8 cellular contexts compared by ENCODE assay signal in the genomic region with DNA sequence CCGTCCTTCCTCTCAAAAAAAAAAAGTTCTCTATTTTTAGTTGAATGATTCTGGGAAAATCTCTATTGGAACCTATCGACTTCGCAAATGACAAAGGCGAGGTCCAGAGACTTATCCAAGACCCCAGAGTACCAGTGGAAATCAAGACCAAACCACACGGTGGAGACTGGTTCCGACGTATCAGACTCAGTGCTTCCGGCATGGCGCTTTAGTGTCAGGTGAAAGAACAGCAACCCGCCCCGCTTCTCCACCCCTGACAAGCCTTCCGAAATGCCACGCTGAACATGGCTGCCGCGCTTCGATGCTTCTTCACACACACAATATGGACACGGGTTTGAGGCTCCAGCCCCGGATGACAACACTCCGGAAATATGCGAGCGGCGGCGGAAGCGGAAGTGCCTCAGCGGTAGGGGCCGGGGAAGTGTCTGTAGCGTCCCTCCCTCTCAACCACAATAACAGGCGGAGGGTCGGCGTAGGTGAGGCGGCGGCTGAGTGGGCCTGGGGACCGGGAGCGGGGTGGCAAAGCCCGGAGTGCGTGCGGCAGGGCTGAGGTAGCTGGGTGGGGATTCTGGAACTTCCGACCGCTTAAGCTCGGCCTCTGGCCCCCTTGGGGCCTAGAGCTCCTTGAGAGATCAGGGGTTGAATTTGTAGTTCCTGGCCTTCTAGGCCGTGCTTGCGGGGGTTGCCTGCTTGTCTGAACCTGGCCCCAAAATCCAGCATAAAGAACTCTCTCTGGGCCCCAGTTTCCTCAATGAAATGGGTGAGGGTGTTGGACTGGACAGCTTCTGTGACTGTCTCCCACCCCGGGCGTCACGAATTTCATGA. TPM values are rescaled to one million over a fixed set of nuclear protein-coding genes. Genes with fewer than 3 reads are reported as not detected.
A peak's percentile ranks its signal among the peaks of the same experiment; 100 is the strongest.
DNase-seq lines count a peak whose midpoint lies in the region; ATAC-seq and TF ChIP-seq lines count a peak whose summit lies in the region.

A gene with protein sequence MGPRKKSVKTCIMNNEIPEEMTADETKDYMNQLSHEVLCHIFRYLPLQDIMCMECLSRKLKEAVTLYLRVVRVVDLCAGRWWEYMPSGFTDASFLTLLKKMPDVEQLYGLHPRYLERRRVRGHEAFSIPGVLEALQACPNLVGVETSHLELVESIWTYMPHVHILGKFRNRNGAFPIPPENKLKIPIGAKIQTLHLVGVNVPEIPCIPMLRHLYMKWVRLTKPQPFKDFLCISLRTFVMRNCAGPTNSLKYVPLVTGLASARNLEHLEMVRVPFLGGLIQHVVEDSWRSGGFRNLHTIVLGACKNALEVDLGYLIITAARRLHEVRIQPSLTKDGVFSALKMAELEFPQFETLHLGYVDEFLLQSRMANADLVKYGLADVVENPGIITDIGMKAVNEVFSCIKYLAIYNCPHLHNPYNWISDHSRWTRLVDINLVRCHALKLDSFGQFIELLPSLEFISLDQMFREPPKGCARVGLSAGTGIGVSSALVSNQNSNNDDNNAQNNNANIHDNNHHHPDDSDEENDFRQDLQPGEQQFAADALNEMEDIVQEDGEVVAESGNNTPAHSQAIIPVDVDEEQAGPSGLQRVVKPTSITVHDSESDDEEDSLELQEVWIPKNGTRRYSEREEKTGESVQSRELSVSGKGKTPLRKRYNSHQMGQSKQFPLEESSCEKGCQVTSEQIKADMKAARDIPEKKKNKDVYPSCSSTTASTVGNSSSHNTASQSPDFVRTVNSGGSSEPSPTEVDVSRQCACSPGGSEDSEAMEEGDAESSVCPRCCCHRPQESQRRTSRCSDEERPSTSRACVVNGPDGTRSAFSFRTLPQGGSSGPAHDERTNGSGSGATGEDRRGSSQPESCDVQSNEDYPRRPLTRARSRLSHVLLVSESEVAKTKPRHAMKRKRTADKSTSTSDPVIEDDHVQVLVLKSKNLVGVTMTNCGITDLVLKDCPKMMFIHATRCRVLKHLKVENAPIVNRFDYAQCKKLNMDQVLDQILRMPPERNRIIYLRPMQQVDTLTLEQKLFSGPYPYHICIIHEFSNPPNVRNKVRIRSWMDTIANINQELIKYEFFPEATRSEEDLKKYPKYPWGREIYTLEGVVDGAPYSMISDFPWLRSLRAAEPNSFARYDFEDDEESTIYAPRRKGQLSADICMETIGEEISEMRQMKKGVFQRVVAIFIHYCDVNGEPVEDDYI (plus strand): TSS at position 395 of the 825 bp plus-strand sequence. CDS start 10,819 bp downstream, outside the sequence.

- H3K27me3 ChIP-seq in left ventricle myocardium inferior (ENCODE audit: low read depth), result no peaks in the 10 kb centered on the region

- H3K4me3 Mint-ChIP-seq in T-helper 17 cell (peak within 1 kb of the TSS; percentile 96), progenitor cell of endocrine pancreas (ENCODE audit: low read depth) (peak within 1 kb of the TSS; percentile 89)

- TF ChIP-seq POLR2A in GM15510 (IDR thresholded peaks at IDR 0.05; ENCODE audit: borderline replicate concordance, extremely low read depth, insufficient read length), result peak; percentile 83

- peak within 1 kb of the TSS; percentile 94 for H3K27ac ChIP-seq in left ventricle myocardium inferior (replicated peaks)

- peak within 1 kb of the TSS; percentile 91 for H3K4me3 ChIP-seq in left ventricle myocardium inferior

- peaks cover 90% of the 10 kb centered on the region for H3K4me1 ChIP-seq in left ventricle myocardium inferior

- H3K36me3 ChIP-seq in left ventricle myocardium inferior, result peaks cover 3% of the 10 kb centered on the region

- TF ChIP-seq CTCF in left ventricle myocardium inferior (IDR thresholded peaks at IDR 0.05; ENCODE audit: borderline replicate concordance), result peak; percentile 27
- peak; percentile 9 for TF ChIP-seq CTCF in progenitor cell of endocrine pancreas (IDR thresholded peaks at IDR 0.05; ENCODE audit: unreplicated experiment)

- ATAC-seq in HG02885 (IDR thresholded peaks at IDR 0.05; ENCODE audit: poor library complexity, unreplicated experiment) (peak; percentile 97), T-helper 17 cell (peak; percentile 97)

- DNase-seq in NCI-H1694 treated with DMSO at 0.1 percent for 48 hours (lab: John Stamatoyannopoulos, UW) (peak; percentile 94), T-helper 17 cell (peak; percentile 88 to 95 (median 94)), amygdala (lab: John Stamatoyannopoulos, UW) (peak; percentile 46 to 98 (median 92)), left ventricle myocardium inferior (peak; percentile 95), progenitor cell of endocrine pancreas (ENCODE audit: low spot score, unreplicated experiment) (peak; percentile 87), ureter (ENCODE audit: low spot score) (peak; percentile 97)

- H3K27ac Mint-ChIP-seq in T-helper 17 cell (peak within 1 kb of the TSS; percentile 97), progenitor cell of endocrine pancreas (peak within 1 kb of the TSS; percentile 99)

- intact Hi-C loops in left ventricle myocardium inferior (cut with micrococcal nuclease), result no loop called here

- no peaks in the 10 kb centered on the region for H3K27me3 Mint-ChIP-seq in T-helper 17 cell
- no peaks in the 10 kb centered on the region for H3K27me3 Mint-ChIP-seq in progenitor cell of endocrine pancreas

- no peaks in the 10 kb centered on the region for H3K9me3 ChIP-seq in T-helper 17 cell (ENCODE audit: control insufficient read depth, low read length, poor library complexity, severe bottlenecking)
- no peaks in the 10 kb centered on the region for H3K9me3 ChIP-seq in left ventricle myocardium inferior (replicated peaks)

- no peaks in the 10 kb centered on the region for H3K9me3 Mint-ChIP-seq in progenitor cell of endocrine pancreas (ENCODE audit: low read depth)

- H3K4me1 Mint-ChIP-seq in T-helper 17 cell, result peaks cover 51% of the 10 kb centered on the region
- peaks cover 31% of the 10 kb centered on the region for H3K4me1 Mint-ChIP-seq in progenitor cell of endocrine pancreas (ENCODE audit: low read depth)

- H3K36me3 Mint-ChIP-seq in T-helper 17 cell (ENCODE audit: low read depth) (peaks cover 5% of the 10 kb centered on the region), progenitor cell of endocrine pancreas (ENCODE audit: insufficient read depth) (peaks cover 2% of the 10 kb centered on the region)

RNA-seq across cellular contexts. Expression of the gene that starts here (rescaled TPM):
- 10 to 100 TPM; 51.2 to 51.7 TPM for total RNA-seq in T-helper 17 cell
- total RNA-seq in left ventricle myocardium inferior, result 38.0 TPM
- total RNA-seq in progenitor cell of endocrine pancreas, result 65.0 and 68.1 TPM in 2 replicates
- total RNA-seq in ureter, result 94.8 TPM

Comparison
In these comparisons a context has a peak if more than half of its experiments do, and no peak if none do; other contexts are left out.
1. Peak in every context shown above with its lines: DNase-seq, ATAC-seq, H3K4me3 ChIP-seq and H3K27ac ChIP-seq.